Comparison of ENCODE assay signal across 14 cellular contexts in genomic region chr17:18323007-18323406, GRCh38. TPM values are rescaled to one million over a fixed set of nuclear protein-coding genes. Genes with fewer than 3 reads are reported as not detected.
DNase-seq lines count a peak whose midpoint lies in the region; ATAC-seq and TF ChIP-seq lines count a peak whose summit lies in the region.
"Had no signal": no experiment of that assay in that cellular context is flagged by ENCODE, and none has a peak within 500 bp of the region (broad histone marks: within the 10 kb centered on the region; RNA-seq: fewer than 3 reads in every experiment).

No MANE protein-coding gene starts in this region.

- no peak overlapping the region for H3K4me3 ChIP-seq in GM23338
- H3K4me3 ChIP-seq in PC-3 (ENCODE audit: low read length), result no peak overlapping the region
- H3K4me3 ChIP-seq in epithelial cell of proximal tubule (ENCODE audit: low read depth, low read length), result no peak overlapping the region

- H3K27me3 ChIP-seq in GM23338 (ENCODE audit: insufficient read depth) (no peaks in the 10 kb centered on the region), PC-3 (ENCODE audit: low read length) (no peaks in the 10 kb centered on the region)

- H3K4me3 Mint-ChIP-seq in GM23338, result no peak overlapping the region; the same call in 2 of the 3 replicates
- H3K4me3 Mint-ChIP-seq: activated B cell treated with CpG ODN at 0.5 μM for 24 hours; central memory CD8-positive, alpha-beta T cell had no signal

- H3K4me1 Mint-ChIP-seq in GM23338, result peaks cover 8% of the 10 kb centered on the region; the same call in 2 of the 3 replicates

- TF ChIP-seq CTCF in GM23338 (conservative IDR thresholded peaks at IDR 0.05; ENCODE audit: low read depth in 2 of 2) (peak; percentile 20 to 31; a peak in 2 of 4 replicates), PC-3 (conservative IDR thresholded peaks at IDR 0.05; ENCODE audit: low read depth, low read length) (peak; percentile 59), epithelial cell of proximal tubule (conservative IDR thresholded peaks at IDR 0.05; ENCODE audit: low read depth, low read length) (peak; percentile 37)

- H3K9me3 ChIP-seq in PC-3 (ENCODE audit: low read length), result no peaks in the 10 kb centered on the region

- CTCF ChIA-PET in PC-3 (lab: Charles Lee), result no interaction called here

- intact Hi-C loops in PC-3 (cut with micrococcal nuclease), result no loop called here

- H3K27ac ChIP-seq in GM23338 (ENCODE audit: low read depth), result no peak overlapping the region
- H3K27ac ChIP-seq in PC-3 (ENCODE audit: low read length), result no peak overlapping the region
- H3K27ac ChIP-seq: C4-2B had no signal

- H3F3A ChIP-seq in GM23338 (replicated peaks; ENCODE audit: low read depth) (peaks cover 6% of the 10 kb centered on the region; the same call in 1 of the 2 replicates), PC-3 (ENCODE audit: low read length, unreplicated experiment) (no peaks in the 10 kb centered on the region)

- H3K4me1 ChIP-seq in GM23338 (ENCODE audit: insufficient read depth) (no peaks in the 10 kb centered on the region; the same call in 1 of the 2 replicates), PC-3 (ENCODE audit: insufficient read depth, low read length) (peaks cover 21% of the 10 kb centered on the region)

- peaks cover 6% of the 10 kb centered on the region for H4K20me1 ChIP-seq in GM23338 (replicated peaks; ENCODE audit: insufficient read depth)
- peaks cover 11% of the 10 kb centered on the region; the same call in 1 of the 2 replicates for H4K20me1 ChIP-seq in PC-3 (ENCODE audit: low read length)

- no peak overlapping the region for H3K9ac ChIP-seq in PC-3 (ENCODE audit: low read length)

- no peaks in the 10 kb centered on the region for H3K36me3 ChIP-seq in GM23338 (ENCODE audit: insufficient read depth)
- H3K36me3 ChIP-seq in PC-3 (ENCODE audit: low read depth, low read length), result peaks cover 20% of the 10 kb centered on the region

- H3K79me2 ChIP-seq in GM23338 (replicated peaks; ENCODE audit: insufficient read depth) (peaks cover 24% of the 10 kb centered on the region), PC-3 (ENCODE audit: low read length) (peaks cover 37% of the 10 kb centered on the region)

- in situ Hi-C loops in KBM-7 (cut with MboI; ENCODE audit: low pct_unique_long_range_greater_than_20kb, low sequenced_read_pairs), result no loop called here

- H2AFZ ChIP-seq in GM23338 (no peak overlapping the region), PC-3 (ENCODE audit: low read length) (no peak overlapping the region)

- H3K27me3 Mint-ChIP-seq in GM23338 (ENCODE audit: insufficient read depth, low read depth, poor library complexity), result peaks cover 13% of the 10 kb centered on the region
- H3K27me3 Mint-ChIP-seq: activated B cell treated with CpG ODN at 0.5 μM for 24 hours; central memory CD8-positive, alpha-beta T cell had no signal

- no TSS peak for BruUV-seq in PC-3 (replicated peaks; lab: Mats Ljungman, UMichigan)

- H3K36me3 Mint-ChIP-seq in GM23338 (ENCODE audit: low read depth), result peaks cover 39% of the 10 kb centered on the region

- POLR2A ChIA-PET in PC-3 (lab: Charles Lee; ENCODE audit: unreplicated experiment), result no interaction called here

- H3K4me2 ChIP-seq in GM23338, result no peak overlapping the region
- no peak overlapping the region for H3K4me2 ChIP-seq in PC-3 (ENCODE audit: low read length)

- ATAC-seq in GM23338 (no peak), PC-3 (peak; percentile 45; the same call in 1 of the 2 replicates)
- ATAC-seq: left cardiac atrium had no signal

- no peak overlapping the region for H3K27ac Mint-ChIP-seq in GM23338
- H3K27ac Mint-ChIP-seq: activated B cell treated with CpG ODN at 0.5 μM for 24 hours had no signal

- DNase-seq in AG08396 (ENCODE audit: low spot score) (peak; percentile 36), GM23338 (ENCODE audit: low spot score) (no peak), PC-3 (peak; percentile 49), epithelial cell of proximal tubule (ENCODE audit: low read depth) (no peak), NCI-H82 (lab: John Stamatoyannopoulos, UW) (no peak), OCI-M1 (lab: John Stamatoyannopoulos, UW) (no peak), KBM-7 (no peak)
- DNase-seq in stimulated activated CD4-positive, alpha-beta T cell treated with anti-CD3 and anti-CD28 coated beads, Interleukin-2, amount 100 ng/mL, for 48 hours, result no peak
- DNase-seq: activated B cell treated with CpG ODN at 0.5 μM for 24 hours, left cardiac atrium, SHP77 had no signal

- H3K9me2 ChIP-seq in GM23338 (ENCODE audit: insufficient read depth), result no peaks in the 10 kb centered on the region
- H3K9me2 ChIP-seq in PC-3 (replicated peaks; ENCODE audit: low read length), result no peaks in the 10 kb centered on the region

- H3K9me3 Mint-ChIP-seq in GM23338, result no peaks in the 10 kb centered on the region; the same call in 2 of the 3 replicates
- H3K9me3 Mint-ChIP-seq: activated B cell treated with CpG ODN at 0.5 μM for 24 hours; central memory CD8-positive, alpha-beta T cell had no signal

TF ChIP-seq in GM23338, 12 proteins besides CTCF, POLR2A, EP300 and RAD21:
- TF ChIP-seq POLR2AphosphoS5 (IDR thresholded peaks at IDR 0.05; ENCODE audit: low read depth), result no peak
- no peak for TF ChIP-seq JUNB (IDR thresholded peaks at IDR 0.05; ENCODE audit: unreplicated experiment)
- TF ChIP-seq NANOG (IDR thresholded peaks at IDR 0.05; ENCODE audit: borderline replicate concordance), result no peak
- no peak for TF ChIP-seq ZNF331 (CRISPR knock-in tag; IDR thresholded peaks at IDR 0.05; ENCODE audit: low read depth)

RNA-seq across cellular contexts. Expression of gene SMCR8, which starts 7.9 kb away (rescaled TPM):
- 19.0 and 20.1 TPM in 2 replicates for total RNA-seq in GM23338 (2014; rRNA removed; shearing (Covaris generic))
- 1.5 and 1.6 TPM in 2 replicates for polyA plus RNA-seq in GM23338 (2016; fragmentation: Nextera tagmentation; extraction: Ambion mirVana)
- total RNA-seq in PC-3 (2014; rRNA removed), result 20.4 and 22.7 TPM in 2 replicates
- total RNA-seq in epithelial cell of proximal tubule, result 9.5 and 11.1 TPM in 2 replicates

RNA-seq across cellular contexts. Expression of gene TOP3A, which starts 8.2 kb away (rescaled TPM):
- 60.2 and 76.7 TPM in 2 replicates for total RNA-seq in GM23338 (2014; rRNA removed; shearing (Covaris generic))
- polyA plus RNA-seq in GM23338 (2016; fragmentation: Nextera tagmentation; extraction: Ambion mirVana), result 21.7 and 24.9 TPM in 2 replicates
- total RNA-seq in PC-3 (2014; rRNA removed) (44.7 and 46.8 TPM in 2 replicates), epithelial cell of proximal tubule (31.0 and 49.2 TPM in 2 replicates)

RNA-seq across cellular contexts. Expression of gene SHMT1, which starts 40.3 kb away (rescaled TPM):
- total RNA-seq in GM23338 (2014; rRNA removed; shearing (Covaris generic)), result 33.3 and 33.5 TPM in 2 replicates
- polyA plus RNA-seq in GM23338 (2016; fragmentation: Nextera tagmentation; extraction: Ambion mirVana), result 21.6 and 22.8 TPM in 2 replicates
- total RNA-seq in PC-3 (2014; rRNA removed) (60.6 and 61.5 TPM in 2 replicates), epithelial cell of proximal tubule (21.2 and 76.5 TPM in 2 replicates)

RNA-seq across cellular contexts. Expression of gene EVPLL, which starts 54.6 kb away (rescaled TPM):
- 0.12 and 0.42 TPM in 2 replicates for total RNA-seq in GM23338 (2014; rRNA removed; shearing (Covaris generic))
- 0.18 and 0.56 TPM in 2 replicates for polyA plus RNA-seq in GM23338 (2016; fragmentation: Nextera tagmentation; extraction: Ambion mirVana)
- 1.1 and 1.3 TPM in 2 replicates for total RNA-seq in PC-3 (2014; rRNA removed)
- not detected in 2 replicates for total RNA-seq in epithelial cell of proximal tubule
- total RNA-seq: activated B cell treated with CpG ODN at 0.5 μM for 24 hours, fibroblast of villous mesenchyme, left cardiac atrium had no signal

Comparison
In these comparisons a context has a peak if more than half of its experiments do, and no peak if none do; other contexts are left out.
1. DNase-seq: peak in AG08396 (single experiment) and PC-3 (single experiment); none in GM23338 (single experiment), epithelial cell of proximal tubule (single experiment), NCI-H82 (single experiment), stimulated activated CD4-positive, alpha-beta T cell treated with anti-CD3 and anti-CD28 coated beads, Interleukin-2, amount 100 ng/mL, for 48 hours (0 of 2), OCI-M1 (single experiment) and KBM-7 (single experiment).
2. Peak in every context shown above with its lines, with median percentiles within 50 percentile points of each other: CTCF ChIP-seq.